In genomic region chr3:13654330-13655073, GRCh38 we compare ENCODE assay signal across 11 cellular contexts.
A peak's percentile ranks its signal among the peaks of the same experiment; 100 is the strongest.
DNase-seq lines count a peak whose midpoint lies in the region; ATAC-seq and TF ChIP-seq lines count a peak whose summit lies in the region.
"Had no signal": no experiment of that assay in that cellular context is flagged by ENCODE, and none has a peak within 500 bp of the region (broad histone marks: within the 10 kb centered on the region; RNA-seq: fewer than 3 reads in every experiment).

No MANE protein-coding gene starts in this region.

- H3K4me1 ChIP-seq in spleen, result peaks cover 10 to 75% (median 57%) of the 10 kb centered on the region in 6 donors

- peak overlapping the region in 4 of 8 donors; percentile 9 to 51 (median 20) for H3K4me3 ChIP-seq in spleen

- no peaks in the 10 kb centered on the region for H3K36me3 ChIP-seq in spleen

- POLR2A ChIA-PET in activated CD4-positive, alpha-beta memory T cell treated with anti-CD3 and anti-CD28 coated beads, Interleukin-2, amount 10 ng/mL, durations not matched to agents 7 days and 5 days (lab: Charles Lee), result interaction anchor here (0.9 to 2.0 kb wide), 6 partner anchors 155 to 242 kb away, joined by 3 to 7 read pairs (median 3); partner anchors contain the start of gene WNT7A

- no peak overlapping the region for H3K4me3 Mint-ChIP-seq in activated CD4-positive, alpha-beta memory T cell treated with anti-CD3 and anti-CD28 coated beads, Interleukin-2, amount 10 ng/mL, durations not matched to agents 7 days and 5 days
- H3K4me3 Mint-ChIP-seq in endothelial cell (ENCODE audit: unreplicated experiment), result no peak overlapping the region

- no peaks in the 10 kb centered on the region for H3K36me3 Mint-ChIP-seq in activated CD4-positive, alpha-beta memory T cell treated with anti-CD3 and anti-CD28 coated beads, Interleukin-2, amount 10 ng/mL, durations not matched to agents 7 days and 5 days (ENCODE audit: low read depth)
- peaks cover 5% of the 10 kb centered on the region for H3K36me3 Mint-ChIP-seq in endothelial cell (ENCODE audit: low read depth, unreplicated experiment)
- H3K36me3 Mint-ChIP-seq: natural killer cell treated with Interleukin-12 subunit alpha and Interleukin-12 subunit beta and Interleukin-15 and Interleukin-18, amount 100 ng/mL, for 72 hours had no signal

- ATAC-seq in HG02973 (IDR thresholded peaks at IDR 0.05; ENCODE audit: unreplicated experiment) (no peak), GM18505 (IDR thresholded peaks at IDR 0.05; ENCODE audit: unreplicated experiment) (no peak)

- H3K4me1 Mint-ChIP-seq in activated CD4-positive, alpha-beta memory T cell treated with anti-CD3 and anti-CD28 coated beads, Interleukin-2, amount 10 ng/mL, durations not matched to agents 7 days and 5 days, result peaks cover 61% of the 10 kb centered on the region
- no peaks in the 10 kb centered on the region for H3K4me1 Mint-ChIP-seq in endothelial cell (ENCODE audit: unreplicated experiment)

- WGBS in spleen, 5 donors, result 41 to 62% (median 46%) methylated on average over 8 to 15 of the region's 15 CpGs

- TF ChIP-seq POLR2A in spleen (IDR thresholded peaks at IDR 0.05) (no peak), GM18505 (IDR thresholded peaks at IDR 0.05; ENCODE audit: borderline replicate concordance, extremely low read depth, insufficient read depth, insufficient read length) (no peak)

- H3K9me3 ChIP-seq in spleen, result no peaks in the 10 kb centered on the region

- peak overlapping the region; percentile 40 for H3K27ac Mint-ChIP-seq in activated CD4-positive, alpha-beta memory T cell treated with anti-CD3 and anti-CD28 coated beads, Interleukin-2, amount 10 ng/mL, durations not matched to agents 7 days and 5 days
- no peak overlapping the region for H3K27ac Mint-ChIP-seq in endothelial cell (ENCODE audit: unreplicated experiment)

- TF ChIP-seq CTCF in endothelial cell (IDR thresholded peaks at IDR 0.05; ENCODE audit: unreplicated experiment), result no peak
- TF ChIP-seq CTCF in spleen (IDR thresholded peaks at IDR 0.05 in 8 of 11, conservative IDR thresholded peaks at IDR 0.05 in 3 of 11), result no peak

- CTCF ChIA-PET in activated CD4-positive, alpha-beta memory T cell treated with anti-CD3 and anti-CD28 coated beads, Interleukin-2, amount 10 ng/mL, durations not matched to agents 7 days and 5 days (lab: Charles Lee), result interaction anchor here (1.1 to 16.9 kb wide), 3 partner anchors 8 to 231 kb away, joined by 5 to 417 read pairs (median 327); partner anchors contain the start of gene WNT7A

- H3K9me3 Mint-ChIP-seq in activated CD4-positive, alpha-beta memory T cell treated with anti-CD3 and anti-CD28 coated beads, Interleukin-2, amount 10 ng/mL, durations not matched to agents 7 days and 5 days, result no peaks in the 10 kb centered on the region
- no peaks in the 10 kb centered on the region for H3K9me3 Mint-ChIP-seq in endothelial cell (ENCODE audit: unreplicated experiment)
- H3K9me3 Mint-ChIP-seq: natural killer cell treated with Interleukin-12 subunit alpha and Interleukin-12 subunit beta and Interleukin-15 and Interleukin-18, amount 100 ng/mL, for 72 hours had no signal

- peaks cover 27% of the 10 kb centered on the region for H3K27me3 Mint-ChIP-seq in activated CD4-positive, alpha-beta memory T cell treated with anti-CD3 and anti-CD28 coated beads, Interleukin-2, amount 10 ng/mL, durations not matched to agents 7 days and 5 days
- H3K27me3 Mint-ChIP-seq in endothelial cell (ENCODE audit: unreplicated experiment), result peaks cover 23% of the 10 kb centered on the region

- peaks cover 0 to 66% (median 17%) of the 10 kb centered on the region in 7 donors for H3K27me3 ChIP-seq in spleen (replicated peaks in 1 of 7)

- peak overlapping the region; percentile 28 to 84 (median 80) for H3K27ac ChIP-seq in spleen
- H3K27ac ChIP-seq: 22Rv1 had no signal

- DNase-seq in DMS53 (lab: John Stamatoyannopoulos, UW) (peak; percentile 2), DMS53 treated with DMSO at 0.1 percent for 48 hours (lab: John Stamatoyannopoulos, UW; ENCODE audit: unreplicated experiment) (no peak), endothelial cell (ENCODE audit: low spot score) (peak; percentile 34), spleen (peak; percentile 84), nucleus accumbens (lab: John Stamatoyannopoulos, UW) (no peak)
- peak; percentile 75 for DNase-seq in activated CD4-positive, alpha-beta memory T cell treated with anti-CD3 and anti-CD28 coated beads, Interleukin-2, amount 10 ng/mL, durations not matched to agents 7 days and 5 days
- DNase-seq: GDM1 had no signal

- intact Hi-C loops in spleen (cut with DNase I; ENCODE audit: low total_unique reads), result loop anchor here (5.0 kb wide), 1 partner anchor 228 kb away; the partner anchor contains the start of gene WNT7A

Comparison
In these comparisons a context has a peak if more than half of its experiments do, and no peak if none do; other contexts are left out.
1. DNase-seq: peak in DMS53 (single experiment), activated CD4-positive, alpha-beta memory T cell treated with anti-CD3 and anti-CD28 coated beads, Interleukin-2, amount 10 ng/mL, durations not matched to agents 7 days and 5 days (single experiment), endothelial cell (single experiment) and spleen (single experiment); none in DMS53 treated with DMSO at 0.1 percent for 48 hours (single experiment) and nucleus accumbens (0 of 56).